In genomic region chr11:130786987-130787688, GRCh38 we compare ENCODE assay signal across 16 cellular contexts.
DNase-seq lines count a peak whose midpoint lies in the region; ATAC-seq, FAIRE-seq and TF ChIP-seq lines count a peak whose summit lies in the region.
"Had no signal": no experiment of that assay in that cellular context is flagged by ENCODE, and none has a peak within 500 bp of the region (broad histone marks: within the 10 kb centered on the region; RNA-seq: fewer than 3 reads in every experiment).

No MANE protein-coding gene starts in this region.

- TF ChIP-seq POLR2A in body of pancreas (IDR thresholded peaks at IDR 0.05), result no peak
- no peak for TF ChIP-seq POLR2A in GM12892 (IDR thresholded peaks at IDR 0.05; ENCODE audit: low read depth, low read length)

- H3K4me3 ChIP-seq in cardiac muscle cell (no peak overlapping the region), right cardiac atrium (ENCODE audit: low read length) (no peak overlapping the region), body of pancreas (no peak overlapping the region), left ventricle myocardium inferior (no peak overlapping the region), upper lobe of right lung (no peak overlapping the region)

- H3K27me3 ChIP-seq in cardiac muscle cell (no peaks in the 10 kb centered on the region), right cardiac atrium (ENCODE audit: control insufficient read depth, insufficient read depth) (no peaks in the 10 kb centered on the region), body of pancreas (no peaks in the 10 kb centered on the region), left ventricle myocardium inferior (ENCODE audit: low read depth) (no peaks in the 10 kb centered on the region), upper lobe of right lung (no peaks in the 10 kb centered on the region)

- intact Hi-C loops in right cardiac atrium (cut with DNase I), result no loop called here
- intact Hi-C loops in body of pancreas (cut with DNase I), result no loop called here
- intact Hi-C loops in left ventricle myocardium inferior (cut with micrococcal nuclease), result no loop called here
- intact Hi-C loops in upper lobe of right lung (cut with DNase I), result no loop called here

- H3K9me3 ChIP-seq in cardiac muscle cell (ENCODE audit: low read depth) (no peaks in the 10 kb centered on the region), right cardiac atrium (ENCODE audit: control insufficient read depth, low read length) (no peaks in the 10 kb centered on the region), body of pancreas (peaks cover 0 to 8% (median 0%) of the 10 kb centered on the region in 3 donors), left ventricle myocardium inferior (replicated peaks) (peaks cover 20% of the 10 kb centered on the region), upper lobe of right lung (no peaks in the 10 kb centered on the region)

- H3K27ac ChIP-seq in cardiac muscle cell (peak overlapping the region; percentile 52), right cardiac atrium (ENCODE audit: low read length) (no peak overlapping the region), body of pancreas (peak overlapping the region in 3 of 4 donors; percentile 45 to 71 (median 62)), left ventricle myocardium inferior (replicated peaks) (peak overlapping the region; percentile 40), upper lobe of right lung (no peak overlapping the region)

- 73% methylated on average over 8 of the region's 8 CpGs for WGBS in right cardiac atrium
- WGBS in body of pancreas, 2 donors, result 48 to 71% methylated on average over 8 of the region's 8 CpGs

- H3K36me3 ChIP-seq in cardiac muscle cell (no peaks in the 10 kb centered on the region), body of pancreas (replicated peaks in 1 of 2; ENCODE audit: insufficient read depth in 1 of 2, low read depth in 2 of 2) (no peaks in the 10 kb centered on the region), left ventricle myocardium inferior (no peaks in the 10 kb centered on the region), upper lobe of right lung (no peaks in the 10 kb centered on the region)

- FAIRE-seq in GM12892 (lab: Jason Lieb, UNC), result no peak
- FAIRE-seq: A204.1 had no signal

- DNase-seq in cardiac muscle cell (ENCODE audit: low read depth in 1 of 2, low spot score in 1 of 2) (no peak), right cardiac atrium (no peak), body of pancreas (peak; percentile 37 to 57 (median 50)), left ventricle myocardium inferior (no peak), upper lobe of right lung (no peak), GM12892 (ENCODE audit: insufficient read length) (no peak)
- DNase-seq: activated naive CD4-positive, alpha-beta T cell; caudate nucleus; NCI-H1092 treated with DMSO at 0.1 percent for 48 hours; NCI-H345; SW 1271 had no signal

- ATAC-seq in right cardiac atrium (no peak), body of pancreas (peak; percentile 88), upper lobe of right lung (peak; percentile 78), HG03025 (IDR thresholded peaks at IDR 0.05; ENCODE audit: low FRiP score, unreplicated experiment) (no peak), HG02870 (IDR thresholded peaks at IDR 0.05; ENCODE audit: unreplicated experiment) (no peak)
- ATAC-seq: natural killer cell treated with Interleukin-12 subunit alpha and Interleukin-12 subunit beta and Interleukin-15 and Interleukin-18, amount 100 ng/mL, for 72 hours; stimulated activated effector memory CD8-positive, alpha-beta T cell treated with anti-CD3 and anti-CD28 coated beads, Interleukin-12 subunit alpha, Interleukin-12 subunit beta, amount 100 ng/mL, for 72 hours had no signal

- H3K4me1 ChIP-seq in cardiac muscle cell (ENCODE audit: low read depth) (peaks cover 18% of the 10 kb centered on the region), right cardiac atrium (ENCODE audit: control insufficient read depth, insufficient read depth, low read length) (peaks cover 3% of the 10 kb centered on the region), body of pancreas (peaks cover 9% of the 10 kb centered on the region), left ventricle myocardium inferior (peaks cover 35% of the 10 kb centered on the region), upper lobe of right lung (peaks cover 6% of the 10 kb centered on the region)

- TF ChIP-seq CTCF in cardiac muscle cell (IDR thresholded peaks at IDR 0.05; ENCODE audit: low read depth, low read length) (no peak), body of pancreas (IDR thresholded peaks at IDR 0.05) (no peak), left ventricle myocardium inferior (IDR thresholded peaks at IDR 0.05; ENCODE audit: borderline replicate concordance) (no peak), upper lobe of right lung (IDR thresholded peaks at IDR 0.05) (no peak)

Comparison
In these comparisons a context has a peak if more than half of its experiments do, and no peak if none do; other contexts are left out.
1. H3K27ac ChIP-seq: peak in cardiac muscle cell (single experiment), body of pancreas (3 of 4) and left ventricle myocardium inferior (single experiment); none in right cardiac atrium (single experiment) and upper lobe of right lung (single experiment).
2. DNase-seq: peak in body of pancreas (4 of 4); none in cardiac muscle cell (0 of 2), right cardiac atrium (0 of 3), left ventricle myocardium inferior (single experiment), upper lobe of right lung (single experiment) and GM12892 (single experiment).
3. ATAC-seq: peak in body of pancreas (single experiment) and upper lobe of right lung (single experiment); none in right cardiac atrium (0 of 2), HG03025 (single experiment) and HG02870 (single experiment).